11 cellular contexts compared by ENCODE assay signal in genomic region chr12:65155784-65156183, GRCh38. TPM values are rescaled to one million over a fixed set of nuclear protein-coding genes. Genes with fewer than 3 reads are reported as not detected.
DNase-seq lines count a peak whose midpoint lies in the region; ATAC-seq lines count a peak whose summit lies in the region.
"Had no signal": no experiment of that assay in that cellular context is flagged by ENCODE, and none has a peak within 500 bp of the region (broad histone marks: within the 10 kb centered on the region; RNA-seq: fewer than 3 reads in every experiment).

No MANE protein-coding gene starts in this region.

- H3K9me3 Mint-ChIP-seq in activated naive CD8-positive, alpha-beta T cell treated with anti-CD3 and anti-CD28 coated beads for 36 hours: no peaks in the 10 kb centered on the region

- no peak overlapping the region for H3K27ac ChIP-seq in right cardiac atrium (ENCODE audit: low read length)
- H3K27ac ChIP-seq: upper lobe of right lung had no signal

- H3K27me3 ChIP-seq in right cardiac atrium (ENCODE audit: control insufficient read depth, insufficient read depth): no peaks in the 10 kb centered on the region
- H3K27me3 ChIP-seq: upper lobe of right lung had no signal

- no peaks in the 10 kb centered on the region for H3K4me1 ChIP-seq in right cardiac atrium (ENCODE audit: control insufficient read depth, insufficient read depth, low read length)
- H3K4me1 ChIP-seq: upper lobe of right lung had no signal

- H3K4me3 ChIP-seq in right cardiac atrium (ENCODE audit: low read length): no peak overlapping the region

- H3K27me3 Mint-ChIP-seq in activated naive CD8-positive, alpha-beta T cell treated with anti-CD3 and anti-CD28 coated beads for 36 hours: peaks cover 17% of the 10 kb centered on the region

- 59% methylated on average over 3 of the region's 3 CpGs for WGBS in right cardiac atrium

- H3K36me3 Mint-ChIP-seq in activated naive CD8-positive, alpha-beta T cell treated with anti-CD3 and anti-CD28 coated beads for 36 hours: no peaks in the 10 kb centered on the region

- peak overlapping the region; percentile 78 for H3K27ac Mint-ChIP-seq in activated naive CD8-positive, alpha-beta T cell treated with anti-CD3 and anti-CD28 coated beads for 36 hours

- intact Hi-C loops in right cardiac atrium (cut with DNase I): no loop called here
- intact Hi-C loops in posterior cingulate gyrus (cut with DNase I): no loop called here

- no peak for DNase-seq in activated naive CD8-positive, alpha-beta T cell treated with anti-CD3 and anti-CD28 coated beads for 36 hours
- DNase-seq in right cardiac atrium: no peak
- no peak for DNase-seq in posterior cingulate gyrus
- no peak for DNase-seq in GM19238 (ENCODE audit: insufficient read length, low spot score)
- DNase-seq in activated effector memory CD4-positive, alpha-beta T cell treated with Interleukin-2 at 50 U/mL for 16 hours: no peak
- DNase-seq: H7, NCI-H1092, upper lobe of right lung had no signal

- no peaks in the 10 kb centered on the region for H3K9me3 ChIP-seq in right cardiac atrium (ENCODE audit: control insufficient read depth, low read length)
- H3K9me3 ChIP-seq: upper lobe of right lung had no signal

- H3K4me1 Mint-ChIP-seq in activated naive CD8-positive, alpha-beta T cell treated with anti-CD3 and anti-CD28 coated beads for 36 hours: peaks cover 13% of the 10 kb centered on the region

- no peak overlapping the region for H3K4me3 Mint-ChIP-seq in activated naive CD8-positive, alpha-beta T cell treated with anti-CD3 and anti-CD28 coated beads for 36 hours

- ATAC-seq in GM18511 (IDR thresholded peaks at IDR 0.05; ENCODE audit: unreplicated experiment) (peak; percentile 47), GM21528 (IDR thresholded peaks at IDR 0.05; ENCODE audit: low FRiP score, unreplicated experiment) (peak; percentile 33), HG03342 (IDR thresholded peaks at IDR 0.05; ENCODE audit: unreplicated experiment) (peak; percentile 40), right cardiac atrium (no peak)
- ATAC-seq: upper lobe of right lung had no signal

RNA-seq across cellular contexts. Expression of gene LEMD3, which starts 13.6 kb away (rescaled TPM):
- 10 to 100 TPM; 21.2 to 21.3 TPM for total RNA-seq in activated naive CD8-positive, alpha-beta T cell treated with anti-CD3 and anti-CD28 coated beads for 36 hours
- 10 to 100 TPM; 13.4 to 18.4 (median 17.0) TPM for total RNA-seq in right cardiac atrium
- polyA plus RNA-seq in right cardiac atrium: 6.0 TPM

RNA-seq across cellular contexts. Expression of gene WIF1, which starts 34.7 kb away (rescaled TPM):
- under 1 TPM; 0.10 TPM for total RNA-seq in activated naive CD8-positive, alpha-beta T cell treated with anti-CD3 and anti-CD28 coated beads for 36 hours
- total RNA-seq in right cardiac atrium: under 1 TPM in 2 of 4 donors, not detected in 2; 0.29 to 0.67 TPM
- 0.38 TPM for polyA plus RNA-seq in right cardiac atrium

Comparison
In these comparisons a context has a peak if more than half of its experiments do, and no peak if none do; other contexts are left out.
1. ATAC-seq: peak in GM18511 (single experiment), GM21528 (single experiment) and HG03342 (single experiment); none in right cardiac atrium (0 of 2).